36 cellular contexts compared by ENCODE assay signal in genomic region chr19:39681416-39681815, GRCh38. TPM values are rescaled to one million over a fixed set of nuclear protein-coding genes. Genes with fewer than 3 reads are reported as not detected.
"Had no signal": no experiment of that assay in that cellular context is flagged by ENCODE, and none has a peak within 500 bp of the region (broad histone marks: within the 10 kb centered on the region; RNA-seq: fewer than 3 reads in every experiment).

No MANE protein-coding gene starts in this region.

- H3K9ac ChIP-seq: parathyroid adenoma had no signal

- H3K27ac ChIP-seq: left lung, lower lobe of right lung, parathyroid adenoma, psoas muscle, right atrium auricular region, right lobe of liver, testis, thyroid gland, transverse colon, upper lobe of left lung, vagina had no signal

- H3K9me3 ChIP-seq: left lung, lower lobe of right lung, psoas muscle, right atrium auricular region, right lobe of liver, testis, thyroid gland, transverse colon, upper lobe of left lung, vagina had no signal

- FAIRE-seq: islet of Langerhans, kidney had no signal

- H3K79me2 ChIP-seq: parathyroid adenoma had no signal

- H3K27me3 ChIP-seq: left lung, right atrium auricular region, right lobe of liver, testis, thyroid gland, transverse colon, upper lobe of left lung, vagina had no signal

- ATAC-seq: left colon; left lung; lower lobe of right lung; naive thymus-derived CD8-positive, alpha-beta T cell; psoas muscle; right lobe of liver; stimulated activated memory B cell treated with anti-CD40 and anti-IgM and Interleukin-4, amounts not matched to agents 10 μg/mL and 1 μg/mL and 100 μg/mL, for 72 hours; stimulated activated naive CD8-positive, alpha-beta T cell treated with anti-CD3 and anti-CD28 coated beads, Interleukin-15, amount 100 ng/mL, for 72 hours had no signal

- DNase-seq: hypothalamus; immature natural killer cell; kidney; left colon; left lung; lower lobe of right lung; mammary epithelial cell; mesenchymal stem cell; naive thymus-derived CD8-positive, alpha-beta T cell; nucleus accumbens; psoas muscle; right lobe of liver; stimulated activated CD4-positive, alpha-beta T cell treated with anti-CD3 and anti-CD28 coated beads, Interleukin-1b, Interleukin-23, amount 100 ng/mL, for 48 hours; stimulated activated CD4-positive, alpha-beta T cell treated with anti-CD3 and anti-CD28 coated beads, Interleukin-2, amount 100 ng/mL, for 48 hours; stimulated activated CD4-positive, alpha-beta T cell treated with anti-CD3 and anti-CD28 coated beads, Interleukin-4, amount 100 ng/mL, for 4 hours; stimulated activated CD8-positive, alpha-beta memory T cell treated with anti-CD3 and anti-CD28 coated beads, Interleukin-4, amount 100 ng/mL, for 48 hours; stimulated activated naive CD4-positive, alpha-beta T cell treated with Interleukin-2 at 50 U/mL for 16 hours; stimulated activated naive CD8-positive, alpha-beta T cell treated with anti-CD3 and anti-CD28 coated beads, Interleukin-15, amount 100 ng/mL, for 72 hours; testis; thyroid gland; transverse colon had no signal

- H3K36me3 ChIP-seq: left lung, lower lobe of right lung, right atrium auricular region, right lobe of liver, thyroid gland, transverse colon, upper lobe of left lung, vagina had no signal

- H2AFZ ChIP-seq: parathyroid adenoma had no signal

- H3K4me2 ChIP-seq: smooth muscle cell had no signal

- H3K4me1 ChIP-seq: vagina had no signal

- H3K4me3 ChIP-seq: left lung, lower lobe of right lung, right atrium auricular region, right lobe of liver, smooth muscle cell, testis, thyroid gland, transverse colon, upper lobe of left lung, vagina had no signal

RNA-seq across cellular contexts. Expression of gene LGALS14, which starts 22.9 kb away (rescaled TPM):
- total RNA-seq: kidney; left colon; left lung; liver; lower lobe of right lung; mammary epithelial cell; mucosa of gallbladder; naive thymus-derived CD8-positive, alpha-beta T cell; neural crest cell; osteocyte; posterior vena cava; psoas muscle; renal cortical epithelial cell; right atrium auricular region; right lobe of liver; skeletal muscle tissue; smooth muscle cell; testis; thyroid gland; transverse colon; upper lobe of left lung; urinary bladder; vagina had no signal
- polyA plus RNA-seq: immature natural killer cell; liver; mammary epithelial cell; naive thymus-derived CD8-positive, alpha-beta T cell; psoas muscle; smooth muscle cell; urinary bladder had no signal

RNA-seq across cellular contexts. Expression of gene LGALS16, which starts 25.7 kb away (rescaled TPM):
- total RNA-seq: kidney; left colon; left lung; liver; lower lobe of right lung; mammary epithelial cell; mucosa of gallbladder; naive thymus-derived CD8-positive, alpha-beta T cell; neural crest cell; osteocyte; posterior vena cava; psoas muscle; renal cortical epithelial cell; right atrium auricular region; right lobe of liver; skeletal muscle tissue; smooth muscle cell; testis; thyroid gland; transverse colon; upper lobe of left lung; urinary bladder; vagina had no signal
- polyA plus RNA-seq: immature natural killer cell; liver; mammary epithelial cell; naive thymus-derived CD8-positive, alpha-beta T cell; psoas muscle; smooth muscle cell; urinary bladder had no signal

RNA-seq across cellular contexts. Expression of gene CLC, which starts 56.4 kb away (rescaled TPM):
- total RNA-seq: kidney; left lung; lower lobe of right lung; mammary epithelial cell; naive thymus-derived CD8-positive, alpha-beta T cell; neural crest cell; osteocyte; posterior vena cava; renal cortical epithelial cell; right atrium auricular region; right lobe of liver; smooth muscle cell; testis; thyroid gland; transverse colon; upper lobe of left lung; vagina had no signal
- polyA plus RNA-seq: mammary epithelial cell; naive thymus-derived CD8-positive, alpha-beta T cell; psoas muscle; smooth muscle cell; urinary bladder had no signal
